Comparison of ENCODE assay signal across 26 cellular contexts in the genomic region with DNA sequence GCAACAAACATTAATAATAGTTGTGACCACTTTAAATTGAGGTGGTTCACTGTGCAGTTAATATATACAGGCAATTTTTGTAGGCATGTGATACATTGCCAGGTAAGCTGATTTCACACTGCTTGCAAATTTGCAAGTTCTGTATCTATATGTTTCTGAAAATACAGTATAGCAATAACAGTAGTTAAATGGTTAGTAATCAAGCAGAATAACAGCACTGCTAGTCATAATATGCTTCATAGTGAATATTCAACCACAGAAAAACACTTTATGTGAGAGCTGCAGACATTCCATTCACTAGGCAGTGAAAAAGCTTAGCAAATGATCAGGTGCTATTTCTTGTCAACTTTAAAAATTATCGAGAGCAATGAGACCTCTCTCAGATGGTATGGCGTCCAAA. TPM values are rescaled to one million over a fixed set of nuclear protein-coding genes. Genes with fewer than 3 reads are reported as not detected.
DNase-seq lines count a peak whose midpoint lies in the region; ATAC-seq and TF ChIP-seq lines count a peak whose summit lies in the region.
"Had no signal": no experiment of that assay in that cellular context is flagged by ENCODE, and none has a peak within 500 bp of the region (broad histone marks: within the 10 kb centered on the region; RNA-seq: fewer than 3 reads in every experiment).

No MANE protein-coding gene starts in this region.

- H3K4me3 ChIP-seq in GM23338 (no peak overlapping the region), esophagus muscularis mucosa (no peak overlapping the region), thyroid gland (replicated peaks in 1 of 3) (no peak overlapping the region)
- H3K4me3 ChIP-seq: BLaER1, GM12878 had no signal

- H3K79me2 ChIP-seq in GM23338 (replicated peaks; ENCODE audit: insufficient read depth): no peaks in the 10 kb centered on the region

- TF ChIP-seq EP300 in esophagus muscularis mucosa (IDR thresholded peaks at IDR 0.05): no peak

- H3K27me3 Mint-ChIP-seq in GM23338 (ENCODE audit: insufficient read depth, low read depth, poor library complexity): peaks cover 11% of the 10 kb centered on the region
- peaks cover 17% of the 10 kb centered on the region for H3K27me3 Mint-ChIP-seq in activated T-helper 17 cell treated with anti-CD3 and anti-CD28 coated beads, Interleukin-2, amount 50 U/mL, for 72 hours

- H3K36me3 ChIP-seq in GM23338 (ENCODE audit: insufficient read depth): no peaks in the 10 kb centered on the region
- no peaks in the 10 kb centered on the region for H3K36me3 ChIP-seq in esophagus muscularis mucosa
- H3K36me3 ChIP-seq in thyroid gland: peaks cover 3 to 5% of the 10 kb centered on the region in 2 donors
- H3K36me3 ChIP-seq: BE2C, BLaER1 had no signal

- H3F3A ChIP-seq in GM23338 (replicated peaks; ENCODE audit: low read depth): no peaks in the 10 kb centered on the region

- no peak for TF ChIP-seq CTCF in GM23338 (conservative IDR thresholded peaks at IDR 0.05; ENCODE audit: low read depth in 2 of 2)
- no peak for TF ChIP-seq CTCF in esophagus muscularis mucosa (IDR thresholded peaks at IDR 0.05)
- TF ChIP-seq CTCF in thyroid gland (IDR thresholded peaks at IDR 0.05): no peak

- DNase-seq in GM23338 (ENCODE audit: low spot score): no peak
- peak; percentile 8 for DNase-seq in esophagus muscularis mucosa (ENCODE audit: extremely low spot score)
- DNase-seq in thyroid gland: no peak
- no peak for DNase-seq in SKM-1 treated with dmso at 0.1 percent for 144 hours (lab: John Stamatoyannopoulos, UW; ENCODE audit: unreplicated experiment)
- no peak for DNase-seq in NCI-H2196 (lab: John Stamatoyannopoulos, UW; ENCODE audit: unreplicated experiment)
- DNase-seq: 8988T; ACHN; BE2C; C1 segment of cervical spinal cord; CD4-positive, alpha-beta memory T cell; CD4-positive, CD25-positive, alpha-beta regulatory T cell; CD8-positive, alpha-beta memory T cell; COR-L47; DMS 273 treated with DMSO at 0.1 percent for 48 hours; DMS153; DMS53; DMS79; DND-41; EL; GDM1 had no signal

- H3K27ac ChIP-seq in GM23338 (ENCODE audit: low read depth): no peak overlapping the region
- H3K27ac ChIP-seq in esophagus muscularis mucosa (replicated peaks in 1 of 4): no peak overlapping the region
- H3K27ac ChIP-seq in thyroid gland: peak overlapping the region in 2 of 3 donors; percentile 95 to 96
- H3K27ac ChIP-seq: BLaER1 had no signal

- 98% methylated on average over 2 of the region's 2 CpGs for WGBS in esophagus muscularis mucosa
- WGBS in thyroid gland, 2 donors: 96 to 98% methylated on average over 2 of the region's 2 CpGs

- no peaks in the 10 kb centered on the region for H3K27me3 ChIP-seq in GM23338 (ENCODE audit: insufficient read depth)
- H3K27me3 ChIP-seq in esophagus muscularis mucosa: no peaks in the 10 kb centered on the region
- H3K27me3 ChIP-seq in thyroid gland: no peaks in the 10 kb centered on the region
- H3K27me3 ChIP-seq: BE2C, BLaER1 had no signal

- H4K20me1 ChIP-seq in GM23338 (replicated peaks; ENCODE audit: insufficient read depth): no peaks in the 10 kb centered on the region
- H4K20me1 ChIP-seq: BLaER1 had no signal

- peak overlapping the region; percentile 2; the same call in 1 of the 2 replicates for H2AFZ ChIP-seq in GM23338

- H3K9me3 ChIP-seq in esophagus muscularis mucosa (no peaks in the 10 kb centered on the region), thyroid gland (no peaks in the 10 kb centered on the region)
- H3K9me3 ChIP-seq: BE2C, BLaER1 had no signal

- intact Hi-C loops in esophagus muscularis mucosa (cut with DNase I): no loop called here
- intact Hi-C loops in thyroid gland (cut with DNase I): no loop called here

- H3K9me2 ChIP-seq in GM23338 (ENCODE audit: insufficient read depth): no peaks in the 10 kb centered on the region

- peaks cover 51% of the 10 kb centered on the region for H3K4me1 Mint-ChIP-seq in GM23338
- no peaks in the 10 kb centered on the region for H3K4me1 Mint-ChIP-seq in activated T-helper 17 cell treated with anti-CD3 and anti-CD28 coated beads, Interleukin-2, amount 50 U/mL, for 72 hours
- H3K4me1 Mint-ChIP-seq: CD14-positive monocyte; CD8-positive, alpha-beta memory T cell had no signal

- H3K4me1 ChIP-seq in GM23338 (ENCODE audit: insufficient read depth): peaks cover 41% of the 10 kb centered on the region
- H3K4me1 ChIP-seq in esophagus muscularis mucosa: peaks cover 5 to 20% (median 13%) of the 10 kb centered on the region in 4 donors
- H3K4me1 ChIP-seq in thyroid gland: peaks cover 39 to 65% of the 10 kb centered on the region in 2 donors
- H3K4me1 ChIP-seq: BLaER1 had no signal

- H3K4me2 ChIP-seq in GM23338: peak overlapping the region; percentile 6; the same call in 1 of the 2 replicates
- H3K4me2 ChIP-seq: BLaER1 had no signal

- TF ChIP-seq POLR2A in esophagus muscularis mucosa (IDR thresholded peaks at IDR 0.05; ENCODE audit: low read depth) (no peak), thyroid gland (IDR thresholded peaks at IDR 0.05) (no peak)

- no peak for ATAC-seq in GM23338
- peak; percentile 42 for ATAC-seq in activated T-helper 17 cell treated with anti-CD3 and anti-CD28 coated beads, Interleukin-2, amount 50 U/mL, for 72 hours (replicated peaks)
- no peak for ATAC-seq in GM18498 (IDR thresholded peaks at IDR 0.05; ENCODE audit: unreplicated experiment)
- ATAC-seq: GM12878 had no signal

- no peak overlapping the region for H3K27ac Mint-ChIP-seq in GM23338
- no peak overlapping the region for H3K27ac Mint-ChIP-seq in activated T-helper 17 cell treated with anti-CD3 and anti-CD28 coated beads, Interleukin-2, amount 50 U/mL, for 72 hours
- H3K27ac Mint-ChIP-seq: CD14-positive monocyte; CD4-positive, alpha-beta memory T cell; CD4-positive, CD25-positive, alpha-beta regulatory T cell; CD8-positive, alpha-beta memory T cell had no signal

- no peak overlapping the region for H3K4me3 Mint-ChIP-seq in GM23338
- H3K4me3 Mint-ChIP-seq in activated T-helper 17 cell treated with anti-CD3 and anti-CD28 coated beads, Interleukin-2, amount 50 U/mL, for 72 hours: no peak overlapping the region
- H3K4me3 Mint-ChIP-seq: CD14-positive monocyte; CD4-positive, alpha-beta memory T cell; CD4-positive, CD25-positive, alpha-beta regulatory T cell; CD8-positive, alpha-beta memory T cell had no signal

- H3K9me3 Mint-ChIP-seq in GM23338: no peaks in the 10 kb centered on the region
- no peaks in the 10 kb centered on the region for H3K9me3 Mint-ChIP-seq in activated T-helper 17 cell treated with anti-CD3 and anti-CD28 coated beads, Interleukin-2, amount 50 U/mL, for 72 hours
- H3K9me3 Mint-ChIP-seq: CD4-positive, alpha-beta memory T cell; CD4-positive, CD25-positive, alpha-beta regulatory T cell; CD8-positive, alpha-beta memory T cell had no signal

- no peaks in the 10 kb centered on the region for H3K36me3 Mint-ChIP-seq in GM23338 (ENCODE audit: low read depth)
- no peaks in the 10 kb centered on the region for H3K36me3 Mint-ChIP-seq in activated T-helper 17 cell treated with anti-CD3 and anti-CD28 coated beads, Interleukin-2, amount 50 U/mL, for 72 hours (ENCODE audit: low read depth)
- H3K36me3 Mint-ChIP-seq: CD14-positive monocyte; CD4-positive, alpha-beta memory T cell; CD4-positive, CD25-positive, alpha-beta regulatory T cell; CD8-positive, alpha-beta memory T cell had no signal

TF ChIP-seq in GM23338, 12 proteins besides CTCF, POLR2A, EP300 and RAD21:
- TF ChIP-seq ETS1 (IDR thresholded peaks at IDR 0.05) (no peak), ZNF331 (CRISPR knock-in tag; IDR thresholded peaks at IDR 0.05; ENCODE audit: low read depth) (no peak), POLR2AphosphoS5 (IDR thresholded peaks at IDR 0.05; ENCODE audit: low read depth) (no peak), STAT1 (IDR thresholded peaks at IDR 0.05; ENCODE audit: unreplicated experiment) (no peak), EZH2 (IDR thresholded peaks at IDR 0.05; ENCODE audit: low read depth, unreplicated experiment) (no peak), ZNF114 (CRISPR knock-in tag; IDR thresholded peaks at IDR 0.05) (no peak)
TF ChIP-seq in GM23338: peak in this region for 0.

RNA-seq across cellular contexts. Expression of gene SLC26A4, which starts 28.9 kb away (rescaled TPM):
- 0.07 TPM in 1 of 2 replicates, not detected in the other for total RNA-seq in GM23338 (2014; rRNA removed; shearing (Covaris generic))
- polyA plus RNA-seq in GM23338 (2016; fragmentation: Nextera tagmentation; extraction: Ambion mirVana): not detected in 2 replicates
- total RNA-seq in activated T-helper 17 cell treated with anti-CD3 and anti-CD28 coated beads, Interleukin-2, amount 50 U/mL, for 72 hours: 10 to 100 TPM; 14.7 to 27.5 TPM
- total RNA-seq in esophagus muscularis mucosa (1 to 10 TPM in 1 of 4 donors, under 1 TPM in 3; 0.17 to 1.2 (median 0.46) TPM), thyroid gland (100 to 1,000 TPM; 193 to 299 (median 254) TPM)
- total RNA-seq: A673; CD4-positive, alpha-beta memory T cell had no signal
- polyA plus RNA-seq: CD4-positive, alpha-beta memory T cell; CD8-positive, alpha-beta memory T cell had no signal

RNA-seq across cellular contexts. Expression of gene CBLL1, which starts 54.4 kb away (rescaled TPM):
- total RNA-seq in GM23338 (2014; rRNA removed; shearing (Covaris generic)): 31.1 and 65.4 TPM in 2 replicates
- polyA plus RNA-seq in GM23338 (2016; fragmentation: Nextera tagmentation; extraction: Ambion mirVana): 54.1 and 67.4 TPM in 2 replicates
- total RNA-seq in activated T-helper 17 cell treated with anti-CD3 and anti-CD28 coated beads, Interleukin-2, amount 50 U/mL, for 72 hours: 10 to 100 TPM; 35.7 to 39.7 TPM
- total RNA-seq in esophagus muscularis mucosa (10 to 100 TPM; 60.1 to 67.3 (median 63.6) TPM), thyroid gland (10 to 100 TPM; 27.0 to 41.6 (median 33.5) TPM)

Comparison
In these comparisons a context has a peak if more than half of its experiments do, and no peak if none do; other contexts are left out.
1. H3K27ac ChIP-seq: peak in thyroid gland (2 of 3); none in GM23338 (single experiment) and esophagus muscularis mucosa (0 of 4).
2. RNA of gene SLC26A4, which starts 28.9 kb away (total RNA-seq): 193 to 299 TPM in thyroid gland and 14.7 to 27.5 TPM in activated T-helper 17 cell treated with anti-CD3 and anti-CD28 coated beads, Interleukin-2, amount 50 U/mL, for 72 hours; 0.17 to 1.2 TPM in esophagus muscularis mucosa and 0.07 TPM in GM23338; every median in the first group is over 4 times any median in the second.